In the genomic region with DNA sequence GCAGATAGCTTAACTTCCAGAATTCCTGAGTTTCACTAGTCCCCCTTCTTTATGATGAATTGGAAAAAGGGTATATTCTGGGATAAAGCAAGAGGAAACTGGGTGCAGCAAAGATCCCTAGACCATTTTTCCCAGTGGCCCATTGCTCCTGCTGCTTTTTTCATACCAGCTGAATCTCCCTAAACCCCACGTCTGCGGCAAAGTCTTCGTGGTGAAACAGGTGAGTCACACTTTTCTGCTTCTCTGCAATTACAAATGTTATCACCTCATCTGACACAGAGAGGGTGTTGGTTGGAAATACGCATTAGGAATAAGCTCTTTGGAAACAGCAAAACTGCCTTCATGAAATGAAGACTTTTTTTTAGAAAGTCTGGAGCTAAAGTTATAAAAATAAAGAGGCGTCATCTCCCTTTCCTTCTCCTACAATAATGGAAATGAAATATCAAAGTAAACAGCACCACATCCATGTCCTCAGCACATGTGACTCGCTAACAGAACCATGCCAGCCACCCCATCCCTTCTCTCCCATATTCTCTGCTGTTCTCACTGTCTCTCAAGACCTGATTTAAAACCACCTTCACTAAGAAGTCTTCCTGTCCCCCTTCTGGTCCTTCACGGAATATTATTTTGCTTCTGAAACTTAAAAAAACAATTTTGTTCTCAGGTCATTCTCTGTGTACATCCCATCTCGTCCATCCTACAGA, we compare ENCODE assay signal across 9 cellular contexts. TPM values are rescaled to one million over a fixed set of nuclear protein-coding genes. Genes with fewer than 3 reads are reported as not detected.
DNase-seq lines count a peak whose midpoint lies in the region; ATAC-seq and TF ChIP-seq lines count a peak whose summit lies in the region.
"Had no signal": no experiment of that assay in that cellular context is flagged by ENCODE, and none has a peak within 500 bp of the region (broad histone marks: within the 10 kb centered on the region; RNA-seq: fewer than 3 reads in every experiment).

No MANE protein-coding gene starts in this region.

- peaks cover 14% of the 10 kb centered on the region for H3K9me3 Mint-ChIP-seq in glutamatergic neuron (ENCODE audit: unreplicated experiment)

- peak overlapping the region; percentile 95 for H3K27ac Mint-ChIP-seq in glutamatergic neuron (ENCODE audit: unreplicated experiment)

- no peaks in the 10 kb centered on the region for H3K36me3 ChIP-seq in suprapubic skin

- TF ChIP-seq CTCF in glutamatergic neuron (IDR thresholded peaks at IDR 0.05; ENCODE audit: partially characterized antibody, unreplicated experiment) (peak; percentile 31), suprapubic skin (IDR thresholded peaks at IDR 0.05) (no peak)

- H3K27me3 ChIP-seq in suprapubic skin = no peaks in the 10 kb centered on the region

- peaks cover 17% of the 10 kb centered on the region for H3K27me3 Mint-ChIP-seq in glutamatergic neuron (ENCODE audit: unreplicated experiment)

- peaks cover 64% of the 10 kb centered on the region for H3K4me1 Mint-ChIP-seq in glutamatergic neuron (ENCODE audit: low read depth, unreplicated experiment)

- no peaks in the 10 kb centered on the region for H3K9me3 ChIP-seq in suprapubic skin

- H3K4me3 Mint-ChIP-seq in glutamatergic neuron (ENCODE audit: unreplicated experiment) = peak overlapping the region; percentile 53

- peak overlapping the region; percentile 24 for H3K27ac ChIP-seq in suprapubic skin
- H3K27ac ChIP-seq: 22Rv1 had no signal

- 72% methylated on average over 8 of the region's 8 CpGs for WGBS in suprapubic skin

- H3K4me1 ChIP-seq in suprapubic skin = peaks cover 65% of the 10 kb centered on the region

- no peaks in the 10 kb centered on the region for H3K36me3 Mint-ChIP-seq in glutamatergic neuron (ENCODE audit: unreplicated experiment)

- TF ChIP-seq POLR2A in suprapubic skin (IDR thresholded peaks at IDR 0.05) = no peak

- TF ChIP-seq EP300 in suprapubic skin (IDR thresholded peaks at IDR 0.05) = no peak

- no peak for ATAC-seq in HG03439 (IDR thresholded peaks at IDR 0.05; ENCODE audit: unreplicated experiment)
- ATAC-seq in HG02970 (IDR thresholded peaks at IDR 0.05; ENCODE audit: low FRiP score, unreplicated experiment) = no peak

- peak; percentile 14 for DNase-seq in DMS 273 (lab: John Stamatoyannopoulos, UW; ENCODE audit: unreplicated experiment)
- DNase-seq in DMS 273 treated with DMSO at 0.1 percent for 48 hours (lab: John Stamatoyannopoulos, UW) = no peak
- peak; percentile 37 to 51 for DNase-seq in activated T-cell treated with anti-CD3 and anti-CD28 coated beads, Interleukin-2, amount 50 U/mL, for 48 hours
- no peak for DNase-seq in glutamatergic neuron
- no peak for DNase-seq in suprapubic skin (ENCODE audit: low spot score in 2 of 2)
- no peak for DNase-seq in COLO829 (ENCODE audit: low spot score)

- H3K4me3 ChIP-seq in suprapubic skin = no peak overlapping the region

RNA-seq across cellular contexts. Expression of a gene that starts 39.5 kb away (rescaled TPM):
- total RNA-seq in glutamatergic neuron (ENCODE audit: unreplicated experiment) = 79.6 TPM
- total RNA-seq in suprapubic skin = 100 to 1,000 TPM in 2 of 4 donors, 10 to 100 TPM in 2; 30.9 to 151 (median 80.0) TPM

Comparison
In these comparisons a context has a peak if more than half of its experiments do, and no peak if none do; other contexts are left out.
1. DNase-seq: peak in DMS 273 (single experiment) and activated T-cell treated with anti-CD3 and anti-CD28 coated beads, Interleukin-2, amount 50 U/mL, for 48 hours (2 of 2); none in DMS 273 treated with DMSO at 0.1 percent for 48 hours (single experiment), glutamatergic neuron (single experiment), suprapubic skin (0 of 2) and COLO829 (single experiment).